In the genomic region with DNA sequence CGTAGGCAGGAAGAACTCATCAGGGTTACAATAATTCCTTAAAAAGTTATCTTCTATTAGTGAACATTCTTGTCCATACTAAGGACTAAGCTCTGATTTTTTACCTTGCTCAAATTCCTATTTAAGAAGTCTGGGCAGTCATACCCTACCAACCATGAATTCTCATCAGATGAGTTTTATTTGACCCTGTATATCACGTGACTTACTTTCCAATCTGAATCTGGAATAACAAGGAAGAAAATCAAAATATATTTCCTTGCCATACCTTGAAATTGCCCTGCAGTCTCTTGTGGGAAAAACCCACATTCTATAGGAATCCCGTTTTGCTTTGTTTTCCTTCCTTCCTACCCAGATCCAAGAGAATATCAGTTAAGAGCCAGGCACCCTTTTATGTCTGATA, we compare ENCODE assay signal across 20 cellular contexts.
DNase-seq lines count a peak whose midpoint lies in the region; ATAC-seq, FAIRE-seq and TF ChIP-seq lines count a peak whose summit lies in the region.
"Had no signal": no experiment of that assay in that cellular context is flagged by ENCODE, and none has a peak within 500 bp of the region (broad histone marks: within the 10 kb centered on the region; RNA-seq: fewer than 3 reads in every experiment).

No MANE protein-coding gene starts in this region.

- H3K4me2 ChIP-seq in HepG2 (ENCODE audit: low read depth, low read length) (no peak overlapping the region), K562 (ENCODE audit: insufficient read depth, low read length) (no peak overlapping the region), osteoblast (ENCODE audit: insufficient read depth, low read length) (no peak overlapping the region)
- H3K4me2 ChIP-seq: A549; BLaER1 treated with 17β-estradiol and CSF1 and Interleukin-3, amounts not matched to agents 10 nM and 100 nM had no signal

- TF ChIP-seq CTCF in HepG2 (CRISPR knock-in tag; IDR thresholded peaks at IDR 0.05) (no peak), right lobe of liver (IDR thresholded peaks at IDR 0.05) (no peak), K562 (IDR thresholded peaks at IDR 0.05 in 2 of 3, conservative IDR thresholded peaks at IDR 0.05 in 1 of 3; ENCODE audit: insufficient read depth in 2 of 3, low read depth in 1 of 3, low read length in 3 of 3) (no peak), osteoblast (IDR thresholded peaks at IDR 0.05; ENCODE audit: extremely low read depth, low read depth, low read length) (no peak)

- H3K9me3 ChIP-seq in HepG2 (ENCODE audit: low read length) (peaks cover 62% of the 10 kb centered on the region), right lobe of liver (no peaks in the 10 kb centered on the region), K562 (replicated peaks; ENCODE audit: control insufficient read depth, insufficient read depth, low read depth, low read length) (peaks cover 3% of the 10 kb centered on the region), osteoblast (ENCODE audit: low read depth, low read length) (no peaks in the 10 kb centered on the region)
- H3K9me3 ChIP-seq: A549; BLaER1 treated with 17β-estradiol and CSF1 and Interleukin-3, amounts not matched to agents 10 nM and 100 nM; Caco-2 had no signal

- H4K20me1 ChIP-seq in HepG2 (ENCODE audit: insufficient read depth, low read length): no peaks in the 10 kb centered on the region
- H4K20me1 ChIP-seq in K562 (replicated peaks; ENCODE audit: control insufficient read depth, insufficient read depth, low read length): no peaks in the 10 kb centered on the region
- no peaks in the 10 kb centered on the region for H4K20me1 ChIP-seq in osteoblast (ENCODE audit: insufficient read depth, low read length)
- H4K20me1 ChIP-seq: BLaER1 treated with 17β-estradiol and CSF1 and Interleukin-3, amounts not matched to agents 10 nM and 100 nM had no signal

- CTCF ChIA-PET in HepG2 (lab: Yijun Ruan, JAX; ENCODE audit: low intra/inter-chr PET ratio, low total read pairs) (no interaction called here), K562 (lab: Yijun Ruan, JAX; ENCODE audit: low intra/inter-chr PET ratio) (no interaction called here)

- intact Hi-C loops in HepG2 (cut with micrococcal nuclease; ENCODE audit: unreplicated experiment): no loop called here
- intact Hi-C loops in right lobe of liver (cut with DNase I): no loop called here
- intact Hi-C loops in K562 (cut with micrococcal nuclease): no loop called here

- no peak for ATAC-seq in HepG2
- ATAC-seq in right lobe of liver: no peak
- no peak for ATAC-seq in K562
- ATAC-seq: A549; CD8-positive, alpha-beta T cell had no signal

- H3K4me1 ChIP-seq in HepG2 (ENCODE audit: insufficient read depth, low read length) (no peaks in the 10 kb centered on the region), right lobe of liver (no peaks in the 10 kb centered on the region), K562 (replicated peaks in 1 of 2; ENCODE audit: control insufficient read depth in 2 of 2, insufficient read depth in 2 of 2, low read length in 2 of 2) (no peaks in the 10 kb centered on the region), osteoblast (ENCODE audit: insufficient read depth, low read length) (no peaks in the 10 kb centered on the region)
- H3K4me1 ChIP-seq: A549; BLaER1 treated with 17β-estradiol and CSF1 and Interleukin-3, amounts not matched to agents 10 nM and 100 nM; Caco-2 had no signal

- 9% methylated on average over 3 of the region's 3 CpGs for WGBS in HepG2 (ENCODE audit: low lambda C conversion rate)
- 45% methylated on average over 3 of the region's 3 CpGs for WGBS in right lobe of liver (ENCODE audit: insufficient coverage, low coverage, low lambda C conversion rate, missing lambda C conversion rate)
- 5% methylated on average over 3 of the region's 3 CpGs for WGBS in K562 (ENCODE audit: insufficient coverage, low coverage, missing lambda C conversion rate)

- DNase-seq in HepG2 (ENCODE audit: low spot score) (no peak), right lobe of liver (no peak), K562 (ENCODE audit: extremely low read depth in 1 of 4, low spot score in 3 of 4) (no peak), osteoblast (ENCODE audit: insufficient read length, low spot score, missing footprints) (no peak)
- DNase-seq in effector CD4-positive, alpha-beta T cell: no peak
- DNase-seq: AML-193; Caco-2; Calu3; CD4-positive, alpha-beta T cell; CD8-positive, alpha-beta T cell; DMS79 treated with DMSO at 0.1 percent for 48 hours; GF-D8 had no signal

- H3K79me2 ChIP-seq in HepG2 (ENCODE audit: insufficient read depth, low read length) (no peaks in the 10 kb centered on the region), K562 (ENCODE audit: control insufficient read depth, insufficient read depth, low read length) (no peaks in the 10 kb centered on the region), osteoblast (ENCODE audit: insufficient read depth, low read length) (no peaks in the 10 kb centered on the region)

- no peaks in the 10 kb centered on the region for H3K9me1 ChIP-seq in K562 (ENCODE audit: control insufficient read depth, insufficient read depth, low read length)

- BruUV-seq in HepG2 (replicated peaks; lab: Mats Ljungman, UMichigan): no TSS peak
- no TSS peak for BruUV-seq in K562 (replicated peaks; lab: Mats Ljungman, UMichigan)

- POLR2A ChIA-PET in HepG2 (lab: Yijun Ruan, JAX) (no interaction called here), K562 (lab: Yijun Ruan, JAX) (no interaction called here)

- H2AFZ ChIP-seq in HepG2 (ENCODE audit: low read length): no peak overlapping the region
- H2AFZ ChIP-seq in K562 (ENCODE audit: low read depth, low read length): no peak overlapping the region
- no peak overlapping the region for H2AFZ ChIP-seq in osteoblast (ENCODE audit: low read length)

- in situ Hi-C loops in HepG2 (cut with HindIII; ENCODE audit: extremely low pct_ligation_motif_present, low pct_unique_long_range_greater_than_20kb) (no loop called here), K562 (cut with MboI) (no loop called here)

- TF ChIP-seq EP300 in HepG2 (IDR thresholded peaks at IDR 0.05; ENCODE audit: low read depth in 2 of 2, low read length in 2 of 2): no peak
- no peak for TF ChIP-seq EP300 in HepG2 (CRISPR knock-in tag; IDR thresholded peaks at IDR 0.05; ENCODE audit: borderline replicate concordance)
- TF ChIP-seq EP300 in K562 (IDR thresholded peaks at IDR 0.05; ENCODE audit: low read length): no peak

- no peak overlapping the region for H3K4me3 ChIP-seq in HepG2 (replicated peaks in 1 of 3; ENCODE audit: insufficient read depth in 1 of 3, low read depth in 2 of 3, low read length in 3 of 3)
- H3K4me3 ChIP-seq in right lobe of liver: no peak overlapping the region
- no peak overlapping the region for H3K4me3 ChIP-seq in K562
- no peak overlapping the region for H3K4me3 ChIP-seq in osteoblast (ENCODE audit: insufficient read depth, low read length)
- H3K4me3 ChIP-seq: A549; BLaER1 treated with 17β-estradiol and CSF1 and Interleukin-3, amounts not matched to agents 10 nM and 100 nM had no signal

- no peak for FAIRE-seq in HepG2 (lab: Jason Lieb, UNC)
- FAIRE-seq in K562 (lab: Jason Lieb, UNC): no peak
- FAIRE-seq: A549, D721Med, G401.6, GM12892, GM18507 had no signal

- H3K27me3 ChIP-seq in HepG2 (ENCODE audit: control insufficient read depth in 1 of 2, insufficient read depth in 2 of 2, low read length in 2 of 2): no peaks in the 10 kb centered on the region
- no peaks in the 10 kb centered on the region for H3K27me3 ChIP-seq in right lobe of liver
- H3K27me3 ChIP-seq in K562 (ENCODE audit: control insufficient read depth in 2 of 2, insufficient read depth in 2 of 2, low read length in 2 of 2): no peaks in the 10 kb centered on the region
- H3K27me3 ChIP-seq in osteoblast (ENCODE audit: insufficient read depth, low read length): no peaks in the 10 kb centered on the region
- H3K27me3 ChIP-seq: BLaER1 treated with 17β-estradiol and CSF1 and Interleukin-3, amounts not matched to agents 10 nM and 100 nM had no signal

- TF ChIP-seq POLR2A in HepG2 (IDR thresholded peaks at IDR 0.05; ENCODE audit: insufficient read depth in 1 of 2, low read depth in 2 of 2, low read length in 2 of 2) (no peak), right lobe of liver (IDR thresholded peaks at IDR 0.05) (no peak), K562 (conservative IDR thresholded peaks at IDR 0.05) (no peak)

- H3K36me3 ChIP-seq in HepG2 (replicated peaks in 1 of 2; ENCODE audit: control insufficient read depth in 1 of 2, insufficient read depth in 2 of 2, low read length in 2 of 2) (no peaks in the 10 kb centered on the region), right lobe of liver (no peaks in the 10 kb centered on the region), K562 (ENCODE audit: control insufficient read depth, insufficient read depth, low read length) (no peaks in the 10 kb centered on the region), osteoblast (ENCODE audit: insufficient read depth, low read length) (no peaks in the 10 kb centered on the region)
- H3K36me3 ChIP-seq: BLaER1 treated with 17β-estradiol and CSF1 and Interleukin-3, amounts not matched to agents 10 nM and 100 nM had no signal

- H3K9ac ChIP-seq in HepG2 (ENCODE audit: insufficient read depth, low read depth, low read length) (no peak overlapping the region), K562 (ENCODE audit: insufficient read depth in 1 of 2, low read depth in 2 of 2, low read length in 2 of 2) (no peak overlapping the region)
- H3K9ac ChIP-seq: BLaER1 treated with 17β-estradiol and CSF1 and Interleukin-3, amounts not matched to agents 10 nM and 100 nM had no signal

- no peak overlapping the region for H3K27ac ChIP-seq in HepG2 (ENCODE audit: extremely low read length, insufficient read depth, low read length)
- no peak overlapping the region for H3K27ac ChIP-seq in right lobe of liver
- no peak overlapping the region for H3K27ac ChIP-seq in K562 (ENCODE audit: extremely low read depth, low read depth, low read length)
- no peak overlapping the region for H3K27ac ChIP-seq in osteoblast (ENCODE audit: low read depth, low read length)
- H3K27ac ChIP-seq: 22Rv1; A549; BLaER1 treated with 17β-estradiol and CSF1 and Interleukin-3, amounts not matched to agents 10 nM and 100 nM; C4-2B had no signal

- TF ChIP-seq RAD21 in HepG2 (CRISPR knock-in tag; IDR thresholded peaks at IDR 0.05): no peak
- TF ChIP-seq RAD21 in K562 (CRISPR knock-in tag; conservative IDR thresholded peaks at IDR 0.05 in 1 of 2, IDR thresholded peaks at IDR 0.05 in 1 of 2): no peak

TF ChIP-seq in HepG2, 621 proteins besides CTCF, POLR2A, EP300 and RAD21 (continues in another document):
- TF ChIP-seq DPF2 (CRISPR knock-in tag; IDR thresholded peaks at IDR 0.05; ENCODE audit: borderline replicate concordance, low read depth) (no peak), ZNF772 (CRISPR knock-in tag; IDR thresholded peaks at IDR 0.05) (no peak), SP4 (CRISPR knock-in tag; IDR thresholded peaks at IDR 0.05) (no peak)

Comparison
In these comparisons a context has a peak if more than half of its experiments do, and no peak if none do; other contexts are left out.
1. Of the 241 proteins assayed by ChIP-seq in both HepG2 and K562: peak only in HepG2: none; only in K562: TFE3; in both: RAD51; in neither: 238; mixed calls (peak in some experiments, not most) for 1.